2 cellular contexts compared by ENCODE assay signal in genomic region chr2:43425659-43426058, GRCh38.
TF ChIP-seq lines count a peak whose summit lies in the region.

No MANE protein-coding gene starts in this region.

TF ChIP-seq in A549, 52 proteins besides CTCF, POLR2A, EP300 and RAD21:
- TF ChIP-seq CHD4 (IDR thresholded peaks at IDR 0.05; ENCODE audit: borderline replicate concordance) (no peak), FOSB (CRISPR knock-in tag; IDR thresholded peaks at IDR 0.05) (no peak), BCL3 (IDR thresholded peaks at IDR 0.05) (no peak), ESRRA (IDR thresholded peaks at IDR 0.05; ENCODE audit: borderline replicate concordance, low read length) (no peak), GATA3 (IDR thresholded peaks at IDR 0.05; ENCODE audit: borderline replicate concordance) (no peak), HES2 (IDR thresholded peaks at IDR 0.05) (no peak), BHLHE40 (IDR thresholded peaks at IDR 0.05; ENCODE audit: low read depth, low read length) (no peak), EHMT2 (IDR thresholded peaks at IDR 0.05; ENCODE audit: low read depth) (no peak), KDM5A (IDR thresholded peaks at IDR 0.05) (no peak), SREBF2 (IDR thresholded peaks at IDR 0.05) (no peak), JUNB (IDR thresholded peaks at IDR 0.05) (no peak), MYC (IDR thresholded peaks at IDR 0.05; ENCODE audit: borderline replicate concordance, low read length) (no peak), HOXB5 (CRISPR knock-in tag; IDR thresholded peaks at IDR 0.05) (no peak), CEBPB (IDR thresholded peaks at IDR 0.05) (no peak), ELK1 (IDR thresholded peaks at IDR 0.05; ENCODE audit: low read depth, low read length) (no peak)
- TF ChIP-seq, protein P1, sequence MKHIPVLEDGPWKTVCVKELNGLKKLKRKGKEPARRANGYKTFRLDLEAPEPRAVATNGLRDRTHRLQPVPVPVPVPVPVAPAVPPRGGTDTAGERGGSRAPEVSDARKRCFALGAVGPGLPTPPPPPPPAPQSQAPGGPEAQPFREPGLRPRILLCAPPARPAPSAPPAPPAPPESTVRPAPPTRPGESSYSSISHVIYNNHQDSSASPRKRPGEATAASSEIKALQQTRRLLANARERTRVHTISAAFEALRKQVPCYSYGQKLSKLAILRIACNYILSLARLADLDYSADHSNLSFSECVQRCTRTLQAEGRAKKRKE (CRISPR knock-in tag; IDR thresholded peaks at IDR 0.05; ENCODE audit: low read depth): no peak

TF ChIP-seq in HCT116, 20 proteins besides CTCF, POLR2A, EP300 and RAD21:
- TF ChIP-seq EGR1 (IDR thresholded peaks at IDR 0.05; ENCODE audit: low read depth) (no peak), FOSL1 (IDR thresholded peaks at IDR 0.05; ENCODE audit: low read depth) (no peak), EZH2 (IDR thresholded peaks at IDR 0.05) (no peak), YY1 (IDR thresholded peaks at IDR 0.05; ENCODE audit: extremely low read depth, insufficient replicate concordance, low read depth, low read length) (no peak), ZFX (IDR thresholded peaks at IDR 0.05) (no peak), ELF1 (IDR thresholded peaks at IDR 0.05; ENCODE audit: borderline replicate concordance, low read depth) (no peak), TCF7L2 (IDR thresholded peaks at IDR 0.05; ENCODE audit: borderline replicate concordance, extremely low read depth, insufficient read depth, insufficient read length) (no peak), POLR2AphosphoS5 (IDR thresholded peaks at IDR 0.05; ENCODE audit: low read depth, low read length) (no peak), CEBPB (IDR thresholded peaks at IDR 0.05; ENCODE audit: low read depth) (no peak), SRF (IDR thresholded peaks at IDR 0.05; ENCODE audit: low read depth) (no peak), EZH2phosphoT487 (IDR thresholded peaks at IDR 0.05; ENCODE audit: borderline replicate concordance) (no peak), ZNF274 (IDR thresholded peaks at IDR 0.05; ENCODE audit: low read depth, low read length) (no peak)
TF ChIP-seq in HCT116: peak in this region for 0.
